8 cellular contexts compared by ENCODE assay signal in genomic region chr6:149484733-149485700, GRCh38. TPM values are rescaled to one million over a fixed set of nuclear protein-coding genes. Genes with fewer than 3 reads are reported as not detected.
DNase-seq lines count a peak whose midpoint lies in the region; ATAC-seq and TF ChIP-seq lines count a peak whose summit lies in the region.

Gene ZC3H12D, minus strand, starts transcription at chr6:149485014. Its CDS starts 10,471 bp downstream, at chr6:149474543.

- peak within 1 kb of the TSS; percentile 35 for H3K4me3 ChIP-seq in GM12875 (ENCODE audit: low read depth, low read length)
- H3K4me3 ChIP-seq in heart right ventricle, result peak within 1 kb of the TSS in 5 of 10 donors; percentile 1 to 58 (median 5)

- H3K4me1 Mint-ChIP-seq in activated T-cell treated with anti-CD3 and anti-CD28 coated beads, Interleukin-2, amount 50 U/mL, for 4 hours (ENCODE audit: low read depth), result peaks cover 55% of the 10 kb centered on the region

- H3K4me3 Mint-ChIP-seq in activated T-cell treated with anti-CD3 and anti-CD28 coated beads, Interleukin-2, amount 50 U/mL, for 4 hours, result peak within 1 kb of the TSS; percentile 94

- peak; percentile 97 for DNase-seq in NOMO-1 treated with dmso at 0.1 percent for 144 hours (lab: John Stamatoyannopoulos, UW; ENCODE audit: unreplicated experiment)
- peak; percentile 72 for DNase-seq in activated T-cell treated with anti-CD3 and anti-CD28 coated beads, Interleukin-2, amount 50 U/mL, for 4 hours
- DNase-seq in heart right ventricle, result peak in 1 of 2 donors; percentile 65
- DNase-seq in stimulated activated CD4-positive, alpha-beta T cell treated with anti-CD3 and anti-CD28 coated beads, Interleukin-4, amount 100 ng/mL, for 1 hour, result peak; percentile 77
- DNase-seq in middle frontal gyrus (ENCODE audit: extremely low spot score, low spot score), result no peak
- DNase-seq in NCI-H345 (lab: John Stamatoyannopoulos, UW), result no peak

- H3K27ac ChIP-seq in heart right ventricle, result peak within 1 kb of the TSS in 8 of 10 donors; percentile 23 to 94 (median 69)

- ATAC-seq in HG02588 (IDR thresholded peaks at IDR 0.05; ENCODE audit: unreplicated experiment) (peak; percentile 40), heart right ventricle (peak; percentile 43 to 73 (median 63))
- ATAC-seq in activated T-cell treated with anti-CD3 and anti-CD28 coated beads, Interleukin-2, amount 50 U/mL, for 4 hours, result peak; percentile 67 to 73

- H3K9me3 ChIP-seq in heart right ventricle, result no peaks in the 10 kb centered on the region

- peaks cover 0 to 10% (median 0%) of the 10 kb centered on the region in 7 donors for H3K27me3 ChIP-seq in heart right ventricle

- no peaks in the 10 kb centered on the region for H3K9me3 Mint-ChIP-seq in activated T-cell treated with anti-CD3 and anti-CD28 coated beads, Interleukin-2, amount 50 U/mL, for 4 hours

- H3K27me3 Mint-ChIP-seq in activated T-cell treated with anti-CD3 and anti-CD28 coated beads, Interleukin-2, amount 50 U/mL, for 4 hours (ENCODE audit: low read depth), result no peaks in the 10 kb centered on the region

- WGBS in heart right ventricle, 2 donors, result 55 to 64% methylated on average over 22 of the region's 22 CpGs

- intact Hi-C loops in heart right ventricle (cut with DNase I), result no loop called here

- H3K4me1 ChIP-seq in heart right ventricle, result peaks cover 0 to 54% (median 28%) of the 10 kb centered on the region in 9 donors

- H3K36me3 ChIP-seq in heart right ventricle, result no peaks in the 10 kb centered on the region

- H3K36me3 Mint-ChIP-seq in activated T-cell treated with anti-CD3 and anti-CD28 coated beads, Interleukin-2, amount 50 U/mL, for 4 hours (ENCODE audit: insufficient read depth), result peaks cover 11% of the 10 kb centered on the region

- TF ChIP-seq CTCF in GM12875 (IDR thresholded peaks at IDR 0.05; ENCODE audit: borderline replicate concordance, insufficient read depth, low read depth, low read length) (peak; percentile 57), heart right ventricle (IDR thresholded peaks at IDR 0.05) (peak in 4 of 9 donors; percentile 13 to 42 (median 22))

RNA-seq across cellular contexts. Expression of gene ZC3H12D, which starts in this region (rescaled TPM):
- total RNA-seq in activated T-cell treated with anti-CD3 and anti-CD28 coated beads, Interleukin-2, amount 50 U/mL, for 4 hours, result 10 to 100 TPM; 22.2 to 51.5 (median 42.5) TPM
- 1 to 10 TPM in 1 of 10 donors, under 1 TPM in 9; 0.14 to 1.2 (median 0.31) TPM for total RNA-seq in heart right ventricle
- polyA plus RNA-seq in heart right ventricle, result under 1 TPM; 0.19 to 0.95 TPM

Comparison
In these comparisons a context has a peak if more than half of its experiments do, and no peak if none do; other contexts are left out.
1. RNA of gene ZC3H12D (total RNA-seq): 22.2 to 51.5 TPM in activated T-cell treated with anti-CD3 and anti-CD28 coated beads, Interleukin-2, amount 50 U/mL, for 4 hours; 0.14 to 1.2 TPM in heart right ventricle; every median in the first group is over 10 times any median in the second.
2. DNase-seq: peak in NOMO-1 treated with dmso at 0.1 percent for 144 hours (single experiment), activated T-cell treated with anti-CD3 and anti-CD28 coated beads, Interleukin-2, amount 50 U/mL, for 4 hours (single experiment) and stimulated activated CD4-positive, alpha-beta T cell treated with anti-CD3 and anti-CD28 coated beads, Interleukin-4, amount 100 ng/mL, for 1 hour (single experiment); none in middle frontal gyrus (single experiment) and NCI-H345 (single experiment).
3. Peak in every context shown above with its lines, with median percentiles within 50 percentile points of each other: ATAC-seq.